15 cellular contexts compared by ENCODE assay signal in the genomic region with DNA sequence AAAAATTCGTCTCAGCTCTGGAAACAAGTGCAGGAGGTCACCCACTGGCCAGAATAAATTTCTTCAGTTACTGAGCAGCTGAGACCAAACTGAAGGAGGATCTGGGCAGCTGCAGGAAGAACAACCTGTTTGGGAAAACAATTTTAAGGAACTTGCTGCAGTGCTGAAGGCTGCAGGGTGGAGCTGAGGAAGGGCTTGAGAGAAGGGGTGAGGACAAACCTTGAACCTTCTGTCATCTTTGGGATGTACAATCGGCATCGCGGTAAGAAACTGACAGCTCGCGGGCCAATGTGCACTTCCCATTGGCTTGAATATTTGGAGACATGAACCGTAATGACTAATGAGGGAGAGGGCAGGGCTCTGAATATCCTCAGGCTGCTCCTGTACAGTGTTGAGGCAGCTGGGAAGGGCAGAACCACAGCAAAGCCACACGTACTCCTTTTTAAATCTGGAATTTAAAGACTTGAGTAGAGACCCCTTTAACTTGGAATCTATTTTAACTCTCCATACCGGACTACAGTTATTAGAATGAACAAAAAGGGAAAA.
"Had no signal": no experiment of that assay in that cellular context is flagged by ENCODE, and none has a peak within 500 bp of the region (broad histone marks: within the 10 kb centered on the region; RNA-seq: fewer than 3 reads in every experiment).

No MANE protein-coding gene starts in this region.

- H3K27me3 Mint-ChIP-seq: central memory CD8-positive, alpha-beta T cell had no signal

- H3K4me1 ChIP-seq: tibial artery had no signal

- H3K4me3 ChIP-seq: coronary artery, ovary, sigmoid colon, tibial artery had no signal

- H3K27me3 ChIP-seq: brain microvascular endothelial cell, ovary, sigmoid colon, tibial artery had no signal

- H3K36me3 ChIP-seq: brain microvascular endothelial cell, ovary, sigmoid colon, tibial artery, WERI-Rb-1 had no signal

- H3K4me1 Mint-ChIP-seq: activated naive CD8-positive, alpha-beta T cell treated with anti-CD3 and anti-CD28 coated beads for 36 hours; central memory CD8-positive, alpha-beta T cell; neural crest cell; stimulated activated effector memory CD8-positive, alpha-beta T cell treated with anti-CD3 and anti-CD28 coated beads, Interleukin-12 subunit alpha, Interleukin-12 subunit beta, amount 100 ng/mL, for 72 hours had no signal

- ATAC-seq: stimulated activated effector memory CD8-positive, alpha-beta T cell treated with anti-CD3 and anti-CD28 coated beads, Interleukin-12 subunit alpha, Interleukin-12 subunit beta, amount 100 ng/mL, for 72 hours had no signal

- H3K4me3 Mint-ChIP-seq: activated naive CD8-positive, alpha-beta T cell treated with anti-CD3 and anti-CD28 coated beads for 36 hours; central memory CD8-positive, alpha-beta T cell; neural crest cell; stimulated activated effector memory CD8-positive, alpha-beta T cell treated with anti-CD3 and anti-CD28 coated beads, Interleukin-12 subunit alpha, Interleukin-12 subunit beta, amount 100 ng/mL, for 72 hours had no signal

- H3K9me3 Mint-ChIP-seq: activated naive CD8-positive, alpha-beta T cell treated with anti-CD3 and anti-CD28 coated beads for 36 hours; central memory CD8-positive, alpha-beta T cell; neural crest cell; stimulated activated effector memory CD8-positive, alpha-beta T cell treated with anti-CD3 and anti-CD28 coated beads, Interleukin-12 subunit alpha, Interleukin-12 subunit beta, amount 100 ng/mL, for 72 hours had no signal

- H3K27ac ChIP-seq: brain microvascular endothelial cell, coronary artery, ovary, sigmoid colon, tibial artery, WERI-Rb-1 had no signal

- H3K36me3 Mint-ChIP-seq: activated naive CD8-positive, alpha-beta T cell treated with anti-CD3 and anti-CD28 coated beads for 36 hours; stimulated activated effector memory CD8-positive, alpha-beta T cell treated with anti-CD3 and anti-CD28 coated beads, Interleukin-12 subunit alpha, Interleukin-12 subunit beta, amount 100 ng/mL, for 72 hours had no signal

- H3K27ac Mint-ChIP-seq: activated naive CD8-positive, alpha-beta T cell treated with anti-CD3 and anti-CD28 coated beads for 36 hours; stimulated activated effector memory CD8-positive, alpha-beta T cell treated with anti-CD3 and anti-CD28 coated beads, Interleukin-12 subunit alpha, Interleukin-12 subunit beta, amount 100 ng/mL, for 72 hours had no signal

- DNase-seq: activated gamma-delta T cell treated with Interleukin-2 at 50 U/mL for 16 hours; activated naive CD8-positive, alpha-beta T cell treated with anti-CD3 and anti-CD28 coated beads for 36 hours; amygdala; brain microvascular endothelial cell; head of caudate nucleus; kidney glomerular epithelial cell; ovary; sigmoid colon; T1000; tibial artery; WERI-Rb-1 had no signal

- H3K9me3 ChIP-seq: ovary had no signal
